3 cellular contexts compared by ENCODE assay signal in the genomic region with DNA sequence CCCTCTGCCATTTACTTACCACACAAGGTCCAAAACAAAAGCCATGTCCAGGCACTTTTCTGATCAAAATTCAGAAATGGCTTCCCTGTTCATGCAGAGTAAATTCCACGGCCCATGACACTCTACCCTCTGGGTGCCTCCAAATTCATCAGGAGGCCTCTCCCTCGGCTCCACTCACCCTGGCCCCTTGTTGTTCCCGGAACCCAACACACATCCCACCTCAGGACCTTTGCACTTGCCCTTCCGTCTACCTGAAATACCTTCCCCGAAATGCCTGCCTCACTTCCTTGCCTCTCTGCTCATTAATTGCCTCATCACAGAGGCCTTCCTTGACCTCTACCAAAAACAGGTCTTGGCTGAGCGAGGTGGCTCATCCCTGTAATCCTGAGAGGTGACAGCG.
A peak's percentile ranks its signal among the peaks of the same experiment; 100 is the strongest.
TF ChIP-seq lines count a peak whose summit lies in the region.

No MANE protein-coding gene starts in this region.

TF ChIP-seq in A549, 52 proteins besides CTCF, POLR2A, EP300 and RAD21:
- no peak for TF ChIP-seq TFCP2L1 (CRISPR knock-in tag; IDR thresholded peaks at IDR 0.05)

TF ChIP-seq in GM23338, 12 proteins besides CTCF, POLR2A, EP300 and RAD21:
- no peak for TF ChIP-seq NANOG (IDR thresholded peaks at IDR 0.05; ENCODE audit: borderline replicate concordance)
- no peak for TF ChIP-seq EZH2phosphoT487 (IDR thresholded peaks at IDR 0.05; ENCODE audit: unreplicated experiment)
- no peak for TF ChIP-seq ZNF114 (CRISPR knock-in tag; IDR thresholded peaks at IDR 0.05)
- no peak for TF ChIP-seq ZNF331 (CRISPR knock-in tag; IDR thresholded peaks at IDR 0.05; ENCODE audit: low read depth)

TF ChIP-seq in K562, 482 proteins besides CTCF, POLR2A, EP300 and RAD21:
- TF ChIP-seq BCOR (IDR thresholded peaks at IDR 0.05), result peak; percentile 42; the same call in 1 of the 2 replicates
- no peak for TF ChIP-seq GABPB1 (CRISPR knock-in tag; IDR thresholded peaks at IDR 0.05)
